In the genomic region with DNA sequence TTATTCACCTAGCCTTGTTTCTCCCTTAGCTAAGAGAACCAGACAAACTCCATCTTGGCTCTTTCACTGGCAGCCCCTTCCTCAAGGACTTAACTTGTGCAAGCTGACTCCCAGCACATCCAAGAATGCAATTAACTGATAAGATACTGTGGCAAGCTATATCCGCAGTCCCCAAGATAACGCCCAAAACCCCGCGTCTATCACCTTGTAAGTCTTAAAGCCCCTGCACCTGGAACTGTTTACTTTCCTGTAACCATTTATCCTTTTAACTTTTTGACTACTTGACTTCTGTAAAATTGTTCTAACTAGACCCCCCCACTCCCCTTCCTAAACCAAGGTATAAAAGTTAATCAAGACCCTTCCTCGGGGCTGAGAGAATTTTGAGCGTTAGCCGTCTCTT, we compare ENCODE assay signal across 14 cellular contexts. TPM values are rescaled to one million over a fixed set of nuclear protein-coding genes. Genes with fewer than 3 reads are reported as not detected.
"Had no signal": no experiment of that assay in that cellular context is flagged by ENCODE, and none has a peak within 500 bp of the region (broad histone marks: within the 10 kb centered on the region; RNA-seq: fewer than 3 reads in every experiment).

No MANE protein-coding gene starts in this region.

RNA-seq across cellular contexts. Expression of gene CCKBR, which starts 21.2 kb away (rescaled TPM):
- total RNA-seq: activated B cell treated with CpG ODN at 0.5 μM for 24 hours; activated CD4-positive, alpha-beta memory T cell treated with anti-CD3 and anti-CD28 coated beads for 36 hours; activated CD4-positive, alpha-beta memory T cell treated with anti-CD3 and anti-CD28 coated beads, Interleukin-2, amount 10 ng/mL, durations not matched to agents 7 days and 5 days; activated CD4-positive, alpha-beta T cell treated with anti-CD3 and anti-CD28 coated beads for 36 hours; activated CD4-positive, alpha-beta T cell treated with anti-CD3 and anti-CD28 coated beads, Interleukin-2, amount 10 ng/mL, durations not matched to agents 24 days and 14 days; activated CD4-positive, alpha-beta T cell treated with anti-CD3 and anti-CD28 coated beads, Interleukin-2, amount 10 ng/mL, durations not matched to agents 7 days and 5 days; activated CD8-positive, alpha-beta memory T cell treated with anti-CD3 and anti-CD28 coated beads for 36 hours; activated CD8-positive, alpha-beta memory T cell treated with anti-CD3 and anti-CD28 coated beads, Interleukin-2, amount 10 ng/mL, durations not matched to agents 7 days and 5 days; activated CD8-positive, alpha-beta T cell treated with anti-CD3 and anti-CD28 coated beads for 36 hours; activated CD8-positive, alpha-beta T cell treated with anti-CD3 and anti-CD28 coated beads, Interleukin-2, amount 10 ng/mL, durations not matched to agents 7 days and 5 days; T-cell; T-helper 1 cell treated with Interleukin-12 subunit alpha and Interleukin-12 subunit beta and Interleukin-4 antibody, amounts not matched to agents 30 ng/mL and 1 ng/mL, for 36 hours; T-helper 17 cell; T-helper 2 cell treated with Interferon-gamma antibody and Interleukin-4, amounts not matched to agents 100 ng/mL and 5 ng/mL, for 36 hours had no signal

RNA-seq across cellular contexts. Expression of gene CAVIN3, which starts 39.5 kb away (rescaled TPM):
- total RNA-seq: T-helper 17 cell had no signal

RNA-seq across cellular contexts. Expression of gene CNGA4, which starts 41.9 kb away (rescaled TPM):
- total RNA-seq: activated CD4-positive, alpha-beta memory T cell treated with anti-CD3 and anti-CD28 coated beads for 36 hours; activated CD4-positive, alpha-beta T cell treated with anti-CD3 and anti-CD28 coated beads, Interleukin-2, amount 10 ng/mL, durations not matched to agents 24 days and 14 days; activated CD8-positive, alpha-beta memory T cell treated with anti-CD3 and anti-CD28 coated beads for 36 hours had no signal
